In the genomic region with DNA sequence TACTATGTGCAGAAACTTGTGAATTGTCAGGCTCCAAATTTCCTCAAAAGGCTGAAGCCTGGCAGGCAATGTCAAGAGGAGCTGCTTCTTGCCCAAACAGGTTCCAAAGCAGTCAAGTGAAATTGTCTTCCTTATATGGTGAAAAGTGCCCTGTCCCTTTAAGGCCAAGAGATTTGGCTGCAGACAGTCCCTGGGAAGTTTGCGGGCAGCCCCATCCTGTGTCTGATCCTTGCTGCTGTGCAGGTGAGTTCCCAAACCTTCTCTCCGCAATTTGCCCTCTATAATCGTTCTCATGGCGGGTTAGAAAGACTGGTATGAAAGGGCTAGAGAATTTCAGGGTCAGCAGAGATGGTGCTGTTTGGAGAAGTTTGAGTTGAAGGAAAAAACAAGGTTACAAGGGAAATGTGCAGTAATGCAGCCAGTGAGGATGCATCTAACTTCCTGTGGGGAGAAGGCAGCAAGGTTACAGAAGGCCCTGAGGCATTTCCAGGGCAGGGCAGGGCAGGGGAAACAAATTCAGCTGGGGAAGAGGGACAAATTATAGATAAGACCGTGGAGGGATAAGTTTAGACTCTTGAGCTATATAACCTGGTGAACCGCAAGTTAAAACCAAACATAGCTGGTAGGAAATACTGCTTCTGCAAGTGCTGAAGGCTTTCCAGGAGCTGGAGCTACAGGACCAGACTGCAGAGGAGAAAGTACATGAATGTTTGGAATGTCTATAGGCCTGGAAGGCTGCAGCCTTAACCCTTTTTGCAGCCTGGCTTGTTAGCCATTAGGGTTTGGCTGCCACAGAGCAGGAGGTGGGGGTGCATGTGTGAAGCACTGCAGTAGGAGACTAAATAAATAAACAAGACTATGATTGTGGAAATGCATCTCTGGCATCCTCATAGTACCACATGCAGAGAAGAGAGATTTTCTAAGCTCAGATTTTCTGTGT, we compare ENCODE assay signal across 9 cellular contexts.
DNase-seq lines count a peak whose midpoint lies in the region; ATAC-seq and TF ChIP-seq lines count a peak whose summit lies in the region.
"Had no signal": no experiment of that assay in that cellular context is flagged by ENCODE, and none has a peak within 500 bp of the region (broad histone marks: within the 10 kb centered on the region; RNA-seq: fewer than 3 reads in every experiment).

No MANE protein-coding gene starts in this region.

- peak; percentile 20 for TF ChIP-seq CTCF in epithelial cell of proximal tubule (conservative IDR thresholded peaks at IDR 0.05; ENCODE audit: low read depth, low read length)

- H3K27me3 Mint-ChIP-seq in activated CD4-positive, alpha-beta memory T cell treated with anti-CD3 and anti-CD28 coated beads, Interleukin-2, amount 10 ng/mL, durations not matched to agents 7 days and 5 days: no peaks in the 10 kb centered on the region

- DNase-seq in AG20443 (ENCODE audit: low spot score) (peak; percentile 68), MG63 (peak; percentile 96), epithelial cell of proximal tubule (ENCODE audit: low read depth) (no peak)
- DNase-seq in activated CD4-positive, CD25-positive, alpha-beta regulatory T cell treated with anti-CD3 and anti-CD28 coated beads, Interleukin-2, amount 50 U/mL, for 72 hours: no peak
- no peak for DNase-seq in activated CD4-positive, alpha-beta memory T cell treated with anti-CD3 and anti-CD28 coated beads, Interleukin-2, amount 10 ng/mL, durations not matched to agents 7 days and 5 days
- DNase-seq: activated CD4-positive, alpha-beta T cell treated with anti-CD3 and anti-CD28 coated beads, Interleukin-2, amount 50 U/mL, for 48 hours had no signal

- H3K27ac Mint-ChIP-seq in activated CD4-positive, alpha-beta memory T cell treated with anti-CD3 and anti-CD28 coated beads, Interleukin-2, amount 10 ng/mL, durations not matched to agents 7 days and 5 days: no peak overlapping the region

- no peak overlapping the region for H3K4me3 Mint-ChIP-seq in activated CD4-positive, alpha-beta memory T cell treated with anti-CD3 and anti-CD28 coated beads, Interleukin-2, amount 10 ng/mL, durations not matched to agents 7 days and 5 days

- no peaks in the 10 kb centered on the region for H3K9me3 Mint-ChIP-seq in activated CD4-positive, alpha-beta memory T cell treated with anti-CD3 and anti-CD28 coated beads, Interleukin-2, amount 10 ng/mL, durations not matched to agents 7 days and 5 days

- H3K9me3 ChIP-seq in MG63 (no peaks in the 10 kb centered on the region), mesodermal cell (ENCODE audit: control insufficient read depth, low read length) (no peaks in the 10 kb centered on the region)

- H3K36me3 Mint-ChIP-seq in activated CD4-positive, alpha-beta memory T cell treated with anti-CD3 and anti-CD28 coated beads, Interleukin-2, amount 10 ng/mL, durations not matched to agents 7 days and 5 days (ENCODE audit: low read depth): no peaks in the 10 kb centered on the region

- no peaks in the 10 kb centered on the region for H3K27me3 ChIP-seq in MG63

- CTCF ChIA-PET in activated CD4-positive, alpha-beta memory T cell treated with anti-CD3 and anti-CD28 coated beads, Interleukin-2, amount 10 ng/mL, durations not matched to agents 7 days and 5 days (lab: Charles Lee): no interaction called here

- POLR2A ChIA-PET in activated CD4-positive, alpha-beta memory T cell treated with anti-CD3 and anti-CD28 coated beads, Interleukin-2, amount 10 ng/mL, durations not matched to agents 7 days and 5 days (lab: Charles Lee): no interaction called here

- H3K4me1 Mint-ChIP-seq in activated CD4-positive, alpha-beta memory T cell treated with anti-CD3 and anti-CD28 coated beads, Interleukin-2, amount 10 ng/mL, durations not matched to agents 7 days and 5 days: no peaks in the 10 kb centered on the region

- peak overlapping the region; percentile 90 for H3K27ac ChIP-seq in mesodermal cell (ENCODE audit: low read depth, low read length, severe bottlenecking)

- H3K36me3 ChIP-seq in MG63: no peaks in the 10 kb centered on the region
- no peaks in the 10 kb centered on the region for H3K36me3 ChIP-seq in mesodermal cell (ENCODE audit: control insufficient read depth, insufficient read depth, low read length)

- peaks cover 33% of the 10 kb centered on the region for H3K4me1 ChIP-seq in mesodermal cell (ENCODE audit: control insufficient read depth, insufficient read depth, low read length, poor library complexity, severe bottlenecking)

- WGBS in mesodermal cell (ENCODE audit: insufficient coverage in 2 of 2), 2 experiments: 15 to 25% methylated on average over 4 of the region's 6 CpGs

- ATAC-seq in HG02623 (IDR thresholded peaks at IDR 0.05; ENCODE audit: unreplicated experiment) (no peak), GM19395 (IDR thresholded peaks at IDR 0.05; ENCODE audit: unreplicated experiment) (no peak)

- H3K4me3 ChIP-seq in MG63 (no peak overlapping the region), epithelial cell of proximal tubule (ENCODE audit: low read depth, low read length) (peak overlapping the region; percentile 55), mesodermal cell (ENCODE audit: extremely low read depth, insufficient read depth, low read length, poor library complexity, severe bottlenecking) (peak overlapping the region; percentile 27)

Comparison
In these comparisons a context has a peak if more than half of its experiments do, and no peak if none do; other contexts are left out.
1. DNase-seq: peak in AG20443 (single experiment) and MG63 (single experiment); none in epithelial cell of proximal tubule (single experiment), activated CD4-positive, CD25-positive, alpha-beta regulatory T cell treated with anti-CD3 and anti-CD28 coated beads, Interleukin-2, amount 50 U/mL, for 72 hours (single experiment) and activated CD4-positive, alpha-beta memory T cell treated with anti-CD3 and anti-CD28 coated beads, Interleukin-2, amount 10 ng/mL, durations not matched to agents 7 days and 5 days (single experiment).